In genomic region chr17:7214300-7215135, GRCh38 we compare ENCODE assay signal across 8 cellular contexts. TPM values are rescaled to one million over a fixed set of nuclear protein-coding genes. Genes with fewer than 3 reads are reported as not detected.
DNase-seq lines count a peak whose midpoint lies in the region; ATAC-seq, FAIRE-seq and TF ChIP-seq lines count a peak whose summit lies in the region.

No MANE protein-coding gene starts in this region.

- TF ChIP-seq CTCF in astrocyte (IDR thresholded peaks at IDR 0.05; ENCODE audit: insufficient read depth, low read depth, low read length), result peak; percentile 37

- FAIRE-seq in astrocyte (lab: Jason Lieb, UNC), result no peak

- H3K4me2 ChIP-seq in astrocyte (ENCODE audit: low read length), result peak overlapping the region; percentile 92

- H3K27ac Mint-ChIP-seq in astrocyte (ENCODE audit: unreplicated experiment), result peak overlapping the region; percentile 99

- peaks cover 33% of the 10 kb centered on the region for H3K4me1 Mint-ChIP-seq in astrocyte (ENCODE audit: low read depth, unreplicated experiment)

- no peaks in the 10 kb centered on the region for H3K9me3 Mint-ChIP-seq in astrocyte (ENCODE audit: unreplicated experiment)

- H3K9me3 ChIP-seq in astrocyte (ENCODE audit: insufficient read depth, low read depth, low read length), result no peaks in the 10 kb centered on the region
- H3K9me3 ChIP-seq in aorta (ENCODE audit: control insufficient read depth, low read length), result no peaks in the 10 kb centered on the region

- peak overlapping the region; percentile 76 for H3K9ac ChIP-seq in astrocyte (ENCODE audit: low read length)

- peak overlapping the region; percentile 69 for H3K4me3 ChIP-seq in astrocyte (ENCODE audit: insufficient read depth, low read depth, low read length)
- peak overlapping the region; percentile 2 to 6 for H3K4me3 ChIP-seq in aorta (ENCODE audit: low read length in 2 of 2)

- H3K27me3 ChIP-seq in astrocyte (ENCODE audit: insufficient read depth, low read length) (no peaks in the 10 kb centered on the region), aorta (ENCODE audit: control insufficient read depth in 1 of 2, insufficient read depth in 2 of 2, low read length in 1 of 2) (no peaks in the 10 kb centered on the region)

- intact Hi-C loops in aorta (cut with DNase I), result loop anchor here in 1 of 2 donors (1.0 kb wide), 1 partner anchor 38 kb away; the partner anchor contains the start of gene ELP5

- H3K27ac ChIP-seq in astrocyte (ENCODE audit: low read depth, low read length), result peak overlapping the region; percentile 73
- H3K27ac ChIP-seq in aorta (ENCODE audit: low read depth in 1 of 2, low read length in 2 of 2), result peak overlapping the region in 1 of 2 donors; percentile 20

- ATAC-seq in GM18502 (IDR thresholded peaks at IDR 0.05; ENCODE audit: poor library complexity, unreplicated experiment), result peak; percentile 86
- peak; percentile 70 for ATAC-seq in HG02981 (IDR thresholded peaks at IDR 0.05; ENCODE audit: unreplicated experiment)
- peak; percentile 93 for ATAC-seq in aorta (ENCODE audit: low FRiP score)

- no peaks in the 10 kb centered on the region for H3K36me3 ChIP-seq in astrocyte (ENCODE audit: insufficient read depth, low read length)
- no peaks in the 10 kb centered on the region for H3K36me3 ChIP-seq in aorta (ENCODE audit: control insufficient read depth in 1 of 2, insufficient read depth in 2 of 2, low read length in 1 of 2)

- H4K20me1 ChIP-seq in astrocyte (ENCODE audit: insufficient read depth, low read length), result peaks cover 63% of the 10 kb centered on the region

- peak overlapping the region; percentile 84 for H3K4me3 Mint-ChIP-seq in astrocyte (ENCODE audit: unreplicated experiment)

- no peaks in the 10 kb centered on the region for H3K27me3 Mint-ChIP-seq in astrocyte (ENCODE audit: low read depth, unreplicated experiment)

- DNase-seq in NCI-H2029 (lab: John Stamatoyannopoulos, UW) (peak; percentile 85), T-helper 22 cell (ENCODE audit: low read depth) (peak; percentile 98), astrocyte (ENCODE audit: low read depth) (peak; percentile 88), hepatic stellate cell (ENCODE audit: low spot score) (peak; percentile 98), renal cortical epithelial cell (ENCODE audit: low read depth) (peak; percentile 90), aorta (peak; percentile 99 to 100)

- H3K36me3 Mint-ChIP-seq in astrocyte (ENCODE audit: low read depth, unreplicated experiment), result peaks cover 12% of the 10 kb centered on the region

- WGBS in aorta, 2 donors, result 1% methylated on average over 45 of the region's 45 CpGs

- peaks cover 37% of the 10 kb centered on the region for H3K4me1 ChIP-seq in astrocyte (ENCODE audit: insufficient read depth, low read length)
- no peaks in the 10 kb centered on the region for H3K4me1 ChIP-seq in aorta (ENCODE audit: control insufficient read depth in 1 of 2, insufficient read depth in 2 of 2, low read length in 2 of 2)

- H2AFZ ChIP-seq in astrocyte (ENCODE audit: low read depth, low read length), result no peak overlapping the region

- H3K79me2 ChIP-seq in astrocyte (ENCODE audit: insufficient read depth, low read length), result peaks cover 63% of the 10 kb centered on the region

RNA-seq across cellular contexts. Expression of gene DLG4, which starts 5.1 kb away (rescaled TPM):
- total RNA-seq in astrocyte (45.6 and 48.0 TPM in 2 replicates), renal cortical epithelial cell (2.1 and 22.2 TPM in 2 replicates), aorta (10 to 100 TPM; 23.3 to 54.7 TPM)
- polyA plus RNA-seq in aorta, result 10 to 100 TPM in 1 of 2 donors, 1 to 10 TPM in 1; 6.6 to 15.4 TPM

RNA-seq across cellular contexts. Expression of gene ACADVL, which starts 5.2 kb away (rescaled TPM):
- total RNA-seq in astrocyte, result 354 and 399 TPM in 2 replicates
- 307 and 382 TPM in 2 replicates for total RNA-seq in renal cortical epithelial cell
- 100 to 1,000 TPM; 387 to 486 TPM for total RNA-seq in aorta
- polyA plus RNA-seq in aorta, result 1,000 to 10,000 TPM in 1 of 2 donors, 100 to 1,000 TPM in 1; 159 to 1,724 TPM

RNA-seq across cellular contexts. Expression of gene DVL2, which starts 19.8 kb away (rescaled TPM):
- total RNA-seq in astrocyte, result 30.2 and 34.4 TPM in 2 replicates
- 26.4 and 47.5 TPM in 2 replicates for total RNA-seq in renal cortical epithelial cell
- total RNA-seq in aorta, result 10 to 100 TPM; 25.2 to 45.6 TPM
- 10 to 100 TPM; 10.0 to 25.0 TPM for polyA plus RNA-seq in aorta

RNA-seq across cellular contexts. Expression of gene PHF23, which starts 24.7 kb away (rescaled TPM):
- total RNA-seq in astrocyte (78.0 and 89.5 TPM in 2 replicates), renal cortical epithelial cell (41.2 and 50.7 TPM in 2 replicates), aorta (10 to 100 TPM; 24.4 to 30.8 TPM)
- 10 to 100 TPM; 19.2 to 28.4 TPM for polyA plus RNA-seq in aorta

RNA-seq across cellular contexts. Expression of gene GABARAP, which starts 27.7 kb away (rescaled TPM):
- total RNA-seq in astrocyte (434 and 454 TPM in 2 replicates), renal cortical epithelial cell (137 and 148 TPM in 2 replicates), aorta (100 to 1,000 TPM; 405 to 430 TPM)
- 100 to 1,000 TPM; 801 to 895 TPM for polyA plus RNA-seq in aorta
